Comparison of ENCODE assay signal across 8 cellular contexts in genomic region chr22:30802202-30803166, GRCh38.
DNase-seq lines count a peak whose midpoint lies in the region; ATAC-seq and TF ChIP-seq lines count a peak whose summit lies in the region.

No MANE protein-coding gene starts in this region.

- peaks cover 56% of the 10 kb centered on the region for H3K27me3 ChIP-seq in endodermal cell (ENCODE audit: control insufficient read depth, insufficient read depth, low read length, poor library complexity, severe bottlenecking)

- H3K4me3 ChIP-seq in HEK293 (ENCODE audit: low read depth, low read length) (peak overlapping the region; percentile 37), endodermal cell (ENCODE audit: low read length) (peak overlapping the region; percentile 67)

- no peak overlapping the region for H3K27ac ChIP-seq in HEK293 (ENCODE audit: extremely low read depth, low read depth, low read length)
- no peak overlapping the region for H3K27ac ChIP-seq in endodermal cell (ENCODE audit: low read depth, low read length)

- H3K4me1 ChIP-seq in HEK293 (ENCODE audit: control insufficient read depth, insufficient read depth, low read length) (peaks cover 3% of the 10 kb centered on the region; the same call in 1 of the 2 replicates), endodermal cell (ENCODE audit: control insufficient read depth, insufficient read depth, low read length) (no peaks in the 10 kb centered on the region)

- POLR2A ChIA-PET in HEK293 (lab: Yijun Ruan, JAX), result interaction anchor here (1.1 kb wide), 1 partner anchor 379 kb away, joined by 4 read pairs; no protein-coding TSS in a partner anchor

- no peaks in the 10 kb centered on the region for H3K36me3 ChIP-seq in HEK293 (ENCODE audit: control insufficient read depth in 2 of 2, insufficient read depth in 1 of 2, low read length in 2 of 2)
- H3K36me3 ChIP-seq in endodermal cell (ENCODE audit: control insufficient read depth, insufficient read depth, low read length), result no peaks in the 10 kb centered on the region

- TF ChIP-seq CTCF in CD14-positive monocyte (IDR thresholded peaks at IDR 0.05) (no peak), HEK293 (tag by site-specific recombination; IDR thresholded peaks at IDR 0.05) (peak; percentile 48; the same call in 1 of the 2 replicates), endodermal cell (conservative IDR thresholded peaks at IDR 0.05) (peak; percentile 61)

- H3K9me3 Mint-ChIP-seq in CD14-positive monocyte (peaks cover 0 to 10% (median 5%) of the 10 kb centered on the region in 7 donors), endodermal cell (no peaks in the 10 kb centered on the region)

- H3K4me1 Mint-ChIP-seq in CD14-positive monocyte, result no peaks in the 10 kb centered on the region
- H3K4me1 Mint-ChIP-seq in endodermal cell, result no peaks in the 10 kb centered on the region

- H3K9me3 ChIP-seq in HEK293 (ENCODE audit: control insufficient read depth, insufficient read depth, low read depth, low read length) (no peaks in the 10 kb centered on the region), endodermal cell (ENCODE audit: control insufficient read depth, low read length) (no peaks in the 10 kb centered on the region)

- no peak overlapping the region for H3K9ac ChIP-seq in endodermal cell (ENCODE audit: extremely low read depth, low read length, poor library complexity, severe bottlenecking)

- H3K36me3 Mint-ChIP-seq in CD14-positive monocyte (no peaks in the 10 kb centered on the region), endodermal cell (ENCODE audit: low read depth) (no peaks in the 10 kb centered on the region)

- CTCF ChIA-PET in HEK293 (lab: Yijun Ruan, JAX), result interaction anchor here (0.9 to 1.5 kb wide), 2 partner anchors 15 to 94 kb away, joined by 3 to 5 read pairs; no protein-coding TSS in a partner anchor

- WGBS in endodermal cell (ENCODE audit: insufficient coverage in 1 of 2, insufficient read length in 1 of 2), 2 experiments, result 3% methylated on average over 29 to 85 of the region's 85 CpGs

- ATAC-seq in HG02642 (IDR thresholded peaks at IDR 0.05; ENCODE audit: poor library complexity, unreplicated experiment), result no peak

- peak; percentile 64 for DNase-seq in CD14-positive monocyte (ENCODE audit: low spot score)
- DNase-seq in NOMO-1 (lab: John Stamatoyannopoulos, UW; ENCODE audit: unreplicated experiment in 2 of 2), result peak; percentile 85 to 88
- DNase-seq in activated CD8-positive, alpha-beta memory T cell treated with anti-CD3 and anti-CD28 coated beads, Interleukin-2, amount 50 U/mL, for 48 hours, result peak; percentile 86
- peak; percentile 97 for DNase-seq in endodermal cell
- DNase-seq in lung microvascular endothelial cell (ENCODE audit: low read depth in 2 of 2), result peak; percentile 94 to 95
- DNase-seq in stimulated activated CD4-positive, alpha-beta T cell treated with anti-CD3 and anti-CD28 coated beads, TNF-alpha, amount 100 ng/mL, for 4 hours (ENCODE audit: low read depth in 3 of 3), result peak; percentile 2 to 34 (median 15)

- H3K27ac Mint-ChIP-seq in CD14-positive monocyte, result peak overlapping the region in 1 of 7 donors; percentile 56
- H3K27ac Mint-ChIP-seq in endodermal cell, result no peak overlapping the region

- peak overlapping the region in 1 of 2 donors; percentile 82 for H3K4me3 Mint-ChIP-seq in CD14-positive monocyte
- H3K4me3 Mint-ChIP-seq in endodermal cell, result peak overlapping the region; percentile 46

- H3K27me3 Mint-ChIP-seq in CD14-positive monocyte (ENCODE audit: low read depth in 3 of 3) (peaks cover 28 to 39% (median 34%) of the 10 kb centered on the region in 3 donors), endodermal cell (ENCODE audit: insufficient read depth) (peaks cover 53% of the 10 kb centered on the region)

- intact Hi-C loops in CD14-positive monocyte (cut with micrococcal nuclease), result no loop called here

TF ChIP-seq in HEK293, 187 proteins besides CTCF, POLR2A, EP300 and RAD21 (continues in another document):
- TF ChIP-seq ZNF623 (tag by site-specific recombination; IDR thresholded peaks at IDR 0.05), result no peak
- TF ChIP-seq YY1 (tag by site-specific recombination; IDR thresholded peaks at IDR 0.05), result no peak; the same call in 1 of the 2 replicates
- no peak; the same call in 1 of the 2 replicates for TF ChIP-seq ZFHX2 (tag by site-specific recombination; conservative IDR thresholded peaks at IDR 0.05)
- TF ChIP-seq ZNF514 (tag by site-specific recombination; IDR thresholded peaks at IDR 0.05), result no peak
- TF ChIP-seq ZNF274 (IDR thresholded peaks at IDR 0.05; ENCODE audit: low read length), result no peak
- TF ChIP-seq ZNF274 (tag by site-specific recombination; IDR thresholded peaks at IDR 0.05; ENCODE audit: borderline replicate concordance), result no peak
- no peak for TF ChIP-seq ZNF354C (tag by site-specific recombination; IDR thresholded peaks at IDR 0.05; ENCODE audit: borderline replicate concordance, low read depth)
- no peak for TF ChIP-seq ZNF18 (tag by site-specific recombination; IDR thresholded peaks at IDR 0.05)
- 0 out of 2 replicates have a peak, but pooled peaks have one; percentile 25 for TF ChIP-seq ZFP69B (tag by site-specific recombination; IDR thresholded peaks at IDR 0.05)
- TF ChIP-seq ZFP41 (tag by site-specific recombination; IDR thresholded peaks at IDR 0.05; ENCODE audit: borderline replicate concordance), result no peak
- TF ChIP-seq ZNF341 (tag by site-specific recombination; IDR thresholded peaks at IDR 0.05; ENCODE audit: low read depth), result peak; percentile 48; the same call in 1 of the 2 replicates
- peak; percentile 61; the same call in 1 of the 2 replicates for TF ChIP-seq ZBTB44 (tag by site-specific recombination; IDR thresholded peaks at IDR 0.05)
- TF ChIP-seq ZNF654 (tag by site-specific recombination; IDR thresholded peaks at IDR 0.05; ENCODE audit: low read depth), result no peak
- TF ChIP-seq ZNF148 (tag by site-specific recombination; IDR thresholded peaks at IDR 0.05; ENCODE audit: borderline replicate concordance), result no peak

Comparison
In these comparisons a context has a peak if more than half of its experiments do, and no peak if none do; other contexts are left out.
1. DNase-seq: peak in every context shown above with its lines; median percentile 97 in endodermal cell; 94 in lung microvascular endothelial cell; 86 in NOMO-1; 86 in activated CD8-positive, alpha-beta memory T cell treated with anti-CD3 and anti-CD28 coated beads, Interleukin-2, amount 50 U/mL, for 48 hours; 64 in CD14-positive monocyte; 15 in stimulated activated CD4-positive, alpha-beta T cell treated with anti-CD3 and anti-CD28 coated beads, TNF-alpha, amount 100 ng/mL, for 4 hours.